Comparison of ENCODE assay signal across 26 cellular contexts in the genomic region with DNA sequence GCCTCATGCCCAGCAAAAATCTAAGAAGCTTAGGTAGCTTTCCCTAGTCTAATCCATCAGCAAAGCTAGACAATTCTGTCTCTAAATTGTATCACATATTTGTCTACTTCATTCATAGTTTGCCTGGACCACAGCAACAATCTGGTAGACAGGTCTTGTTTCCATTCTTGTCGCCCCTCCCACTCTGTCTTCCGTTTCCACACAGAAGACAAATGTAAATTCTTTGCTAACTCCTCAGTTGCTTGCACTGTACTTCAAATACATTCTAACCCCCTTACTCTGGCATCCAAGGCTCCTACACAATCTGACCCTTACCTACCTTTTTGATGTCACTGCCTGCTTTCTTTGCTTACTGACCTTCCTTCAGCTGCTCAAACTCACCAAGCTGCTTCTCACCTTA.
DNase-seq lines count a peak whose midpoint lies in the region; TF ChIP-seq lines count a peak whose summit lies in the region.
"Had no signal": no experiment of that assay in that cellular context is flagged by ENCODE, and none has a peak within 500 bp of the region (broad histone marks: within the 10 kb centered on the region; RNA-seq: fewer than 3 reads in every experiment).

No MANE protein-coding gene starts in this region.

- H3K4me1 Mint-ChIP-seq in nephron: peaks cover 26% of the 10 kb centered on the region

- DNase-seq in NCI-H82 (lab: John Stamatoyannopoulos, UW): peak; percentile 36
- no peak for DNase-seq in NCI-H82 treated with DMSO at 0.1 percent for 48 hours (lab: John Stamatoyannopoulos, UW; ENCODE audit: unreplicated experiment)
- DNase-seq in astrocyte of the hippocampus (ENCODE audit: low read depth, low spot score): peak; percentile 69
- DNase-seq in central memory CD4-positive, alpha-beta T cell: no peak
- no peak for DNase-seq in NCI-H1436 (lab: John Stamatoyannopoulos, UW)
- DNase-seq in OCI-M2 (lab: John Stamatoyannopoulos, UW; ENCODE audit: unreplicated experiment): no peak
- DNase-seq in GF-D8 (lab: John Stamatoyannopoulos, UW): no peak
- DNase-seq: activated CD8-positive, alpha-beta T cell treated with anti-CD3 and anti-CD28 coated beads for 36 hours; activated effector memory CD4-positive, alpha-beta T cell treated with Interleukin-2 at 50 U/mL for 16 hours; activated naive CD8-positive, alpha-beta T cell treated with anti-CD3 and anti-CD28 coated beads, Interleukin-2, amount 10 ng/mL, durations not matched to agents 7 days and 5 days; effector CD4-positive, alpha-beta T cell; GOT3; heart left ventricle; kidney glomerular epithelial cell; lower lobe of right lung; mucosa of descending colon; NCI-H1092; NCI-H2029; NCI-H526 treated with DMSO at 0.1 percent for 48 hours; pancreas; RPMI8226; spleen; upper lobe of right lung had no signal

- no peaks in the 10 kb centered on the region for H3K9me3 Mint-ChIP-seq in nephron
- H3K9me3 Mint-ChIP-seq: activated CD8-positive, alpha-beta T cell treated with anti-CD3 and anti-CD28 coated beads for 36 hours; activated naive CD8-positive, alpha-beta T cell treated with anti-CD3 and anti-CD28 coated beads, Interleukin-2, amount 10 ng/mL, durations not matched to agents 7 days and 5 days; brain; T-helper 1 cell treated with Interleukin-12 subunit alpha and Interleukin-12 subunit beta and Interleukin-4 antibody, amounts not matched to agents 30 μg/mL and 1 μg/mL, for 36 hours had no signal

- no peaks in the 10 kb centered on the region for H3K27me3 Mint-ChIP-seq in nephron (ENCODE audit: low read depth)
- H3K27me3 Mint-ChIP-seq: activated CD8-positive, alpha-beta T cell treated with anti-CD3 and anti-CD28 coated beads for 36 hours; activated naive CD8-positive, alpha-beta T cell treated with anti-CD3 and anti-CD28 coated beads, Interleukin-2, amount 10 ng/mL, durations not matched to agents 7 days and 5 days; brain had no signal

- no peak for TF ChIP-seq CTCF in nephron (IDR thresholded peaks at IDR 0.05; ENCODE audit: unreplicated experiment in 3 of 3)

- peaks cover 64% of the 10 kb centered on the region for H3K36me3 Mint-ChIP-seq in nephron (ENCODE audit: low read depth)

- peak overlapping the region in 2 of 3 experiments; percentile 33 to 40 for H3K27ac Mint-ChIP-seq in nephron
- H3K27ac Mint-ChIP-seq: activated CD8-positive, alpha-beta T cell treated with anti-CD3 and anti-CD28 coated beads for 36 hours; activated naive CD8-positive, alpha-beta T cell treated with anti-CD3 and anti-CD28 coated beads, Interleukin-2, amount 10 ng/mL, durations not matched to agents 7 days and 5 days; T-helper 1 cell treated with Interleukin-12 subunit alpha and Interleukin-12 subunit beta and Interleukin-4 antibody, amounts not matched to agents 30 μg/mL and 1 μg/mL, for 36 hours had no signal

- no peak overlapping the region for H3K4me3 Mint-ChIP-seq in nephron
- H3K4me3 Mint-ChIP-seq: activated CD8-positive, alpha-beta T cell treated with anti-CD3 and anti-CD28 coated beads for 36 hours; activated naive CD8-positive, alpha-beta T cell treated with anti-CD3 and anti-CD28 coated beads, Interleukin-2, amount 10 ng/mL, durations not matched to agents 7 days and 5 days; brain; T-helper 1 cell treated with Interleukin-12 subunit alpha and Interleukin-12 subunit beta and Interleukin-4 antibody, amounts not matched to agents 30 μg/mL and 1 μg/mL, for 36 hours had no signal

Comparison
In these comparisons a context has a peak if more than half of its experiments do, and no peak if none do; other contexts are left out.
1. DNase-seq: peak in NCI-H82 (single experiment) and astrocyte of the hippocampus (single experiment); none in NCI-H82 treated with DMSO at 0.1 percent for 48 hours (single experiment), central memory CD4-positive, alpha-beta T cell (single experiment), NCI-H1436 (single experiment), OCI-M2 (single experiment) and GF-D8 (single experiment).